ENCODE assay signal across 1 cellular context in genomic region chr22:31287818-31288495, GRCh38.
TF ChIP-seq lines count a peak whose summit lies in the region.

No MANE protein-coding gene starts in this region.

TF ChIP-seq in HepG2, 621 proteins besides CTCF, POLR2A, EP300 and RAD21:
- TF ChIP-seq HMG20A (CRISPR knock-in tag; IDR thresholded peaks at IDR 0.05; ENCODE audit: borderline replicate concordance) (no peak), TRIM24 (CRISPR knock-in tag; IDR thresholded peaks at IDR 0.05) (no peak), ZNF317 (CRISPR knock-in tag; IDR thresholded peaks at IDR 0.05) (no peak), GTF3A (CRISPR knock-in tag; conservative IDR thresholded peaks at IDR 0.05) (no peak), ZNF639 (CRISPR knock-in tag; conservative IDR thresholded peaks at IDR 0.05) (no peak), TAF1 (CRISPR knock-in tag; IDR thresholded peaks at IDR 0.05) (no peak), U2AF1 (optimal IDR thresholded peaks at IDR 0.05; ENCODE audit: low read depth, low read length) (no peak), ZNF232 (CRISPR knock-in tag; IDR thresholded peaks at IDR 0.05; ENCODE audit: borderline replicate concordance) (no peak), DR1 (CRISPR knock-in tag; IDR thresholded peaks at IDR 0.05) (no peak), GRHL1 (CRISPR knock-in tag; conservative IDR thresholded peaks at IDR 0.05) (no peak), ZNF781 (CRISPR knock-in tag; IDR thresholded peaks at IDR 0.05; ENCODE audit: borderline replicate concordance, not compliant biosample characterization) (no peak), CCAR2 (optimal IDR thresholded peaks at IDR 0.05; ENCODE audit: low read depth, low read length) (no peak), ZNF772 (CRISPR knock-in tag; IDR thresholded peaks at IDR 0.05) (no peak), ZNF720 (CRISPR knock-in tag; IDR thresholded peaks at IDR 0.05) (no peak), SNAPC2 (CRISPR knock-in tag; IDR thresholded peaks at IDR 0.05) (no peak), DMTF1 (CRISPR knock-in tag; IDR thresholded peaks at IDR 0.05) (no peak), SAP130 (CRISPR knock-in tag; IDR thresholded peaks at IDR 0.05; ENCODE audit: low read depth) (no peak), THAP9 (CRISPR knock-in tag; IDR thresholded peaks at IDR 0.05; ENCODE audit: borderline replicate concordance) (no peak), ZNF512B (CRISPR knock-in tag; IDR thresholded peaks at IDR 0.05; ENCODE audit: borderline replicate concordance) (no peak), ELK4 (CRISPR knock-in tag; IDR thresholded peaks at IDR 0.05; ENCODE audit: borderline replicate concordance) (no peak)
